ENCODE assay signal across 1 cellular context in genomic region chr4:2923678-2924173, GRCh38.
TF ChIP-seq lines count a peak whose summit lies in the region.

No MANE protein-coding gene starts in this region.

TF ChIP-seq in H1, 55 proteins besides CTCF, POLR2A, EP300 and RAD21:
- no peak for TF ChIP-seq SIN3A (conservative IDR thresholded peaks at IDR 0.05 in 1 of 2, IDR thresholded peaks at IDR 0.05 in 1 of 2; ENCODE audit: low read depth in 1 of 2, low read length in 2 of 2)
- no peak for TF ChIP-seq RNF2 (IDR thresholded peaks at IDR 0.05; ENCODE audit: borderline replicate concordance, low read depth, low read length, missing control alignments, poor library complexity, severe bottlenecking)
- no peak for TF ChIP-seq CBX5 (IDR thresholded peaks at IDR 0.05; ENCODE audit: low read depth, low read length)
- TF ChIP-seq POLR2AphosphoS5 (IDR thresholded peaks at IDR 0.05; ENCODE audit: low read depth, low read length) = no peak
- TF ChIP-seq TAF7 (optimal IDR thresholded peaks at IDR 0.05; ENCODE audit: borderline replicate concordance, low read depth, low read length) = no peak
- no peak for TF ChIP-seq ZNF274 (IDR thresholded peaks at IDR 0.05; ENCODE audit: borderline replicate concordance, extremely low read depth, low read length)
- no peak for TF ChIP-seq BCL11A (IDR thresholded peaks at IDR 0.05; ENCODE audit: low read depth in 2 of 2, low read length in 2 of 2)
- TF ChIP-seq MAFK (IDR thresholded peaks at IDR 0.05; ENCODE audit: low read depth, low read length) = no peak
- TF ChIP-seq NRF1 (IDR thresholded peaks at IDR 0.05; ENCODE audit: low read depth, low read length) = no peak
- no peak for TF ChIP-seq TCF12 (IDR thresholded peaks at IDR 0.05; ENCODE audit: low read depth, low read length)
- no peak for TF ChIP-seq HDAC2 (IDR thresholded peaks at IDR 0.05; ENCODE audit: borderline replicate concordance in 1 of 2, low read depth in 2 of 2, low read length in 2 of 2)
- TF ChIP-seq BRCA1 (IDR thresholded peaks at IDR 0.05; ENCODE audit: low read depth, low read length) = no peak
- TF ChIP-seq SAP30 (IDR thresholded peaks at IDR 0.05; ENCODE audit: insufficient read depth, insufficient replicate concordance, low read length) = no peak
- TF ChIP-seq JUN (IDR thresholded peaks at IDR 0.05; ENCODE audit: low read depth, low read length) = no peak
- no peak for TF ChIP-seq CTBP2 (IDR thresholded peaks at IDR 0.05; ENCODE audit: borderline replicate concordance, insufficient read depth, insufficient read length, low read length)
- no peak for TF ChIP-seq PHF8 (conservative IDR thresholded peaks at IDR 0.05; ENCODE audit: low read depth, low read length)
- TF ChIP-seq SIX5 (IDR thresholded peaks at IDR 0.05; ENCODE audit: low read depth, low read length) = no peak
